3 cellular contexts compared by ENCODE assay signal in genomic region chr4:76939184-76939583, GRCh38.
"Had no signal": no experiment of that assay in that cellular context is flagged by ENCODE, and none has a peak within 500 bp of the region (broad histone marks: within the 10 kb centered on the region; RNA-seq: fewer than 3 reads in every experiment).

No MANE protein-coding gene starts in this region.

- DNase-seq: IMR-90, KBM-7, KG1 had no signal
